8 cellular contexts compared by ENCODE assay signal in genomic region chr20:60057123-60057865, GRCh38.
DNase-seq lines count a peak whose midpoint lies in the region; ATAC-seq, FAIRE-seq and TF ChIP-seq lines count a peak whose summit lies in the region.

No MANE protein-coding gene starts in this region.

- intact Hi-C loops in head of caudate nucleus (cut with DNase I), result loop anchor here (5.0 kb wide), 1 partner anchor 115 kb away; the partner anchor contains the start of genes FAM217B and PPP1R3D

- H3K4me3 Mint-ChIP-seq in activated naive CD4-positive, alpha-beta T cell treated with anti-CD3 and anti-CD28 coated beads, Interleukin-2, amount 50 U/mL, for 24 hours, result peak overlapping the region; percentile 71
- H3K4me3 Mint-ChIP-seq in progenitor cell of endocrine pancreas (ENCODE audit: low read depth), result no peak overlapping the region

- peak; percentile 92 for TF ChIP-seq CTCF in progenitor cell of endocrine pancreas (IDR thresholded peaks at IDR 0.05; ENCODE audit: unreplicated experiment)

- ATAC-seq in GM19023 (IDR thresholded peaks at IDR 0.05; ENCODE audit: unreplicated experiment), result no peak

- no peak for FAIRE-seq in H54 (lab: Jason Lieb, UNC)

- H3K4me1 Mint-ChIP-seq in activated naive CD4-positive, alpha-beta T cell treated with anti-CD3 and anti-CD28 coated beads, Interleukin-2, amount 50 U/mL, for 24 hours, result peaks cover 53% of the 10 kb centered on the region
- peaks cover 15% of the 10 kb centered on the region for H3K4me1 Mint-ChIP-seq in progenitor cell of endocrine pancreas (ENCODE audit: low read depth)

- no peaks in the 10 kb centered on the region for H3K27me3 Mint-ChIP-seq in activated naive CD4-positive, alpha-beta T cell treated with anti-CD3 and anti-CD28 coated beads, Interleukin-2, amount 50 U/mL, for 24 hours
- peaks cover 75% of the 10 kb centered on the region for H3K27me3 Mint-ChIP-seq in progenitor cell of endocrine pancreas

- no peaks in the 10 kb centered on the region for H3K9me3 Mint-ChIP-seq in activated naive CD4-positive, alpha-beta T cell treated with anti-CD3 and anti-CD28 coated beads, Interleukin-2, amount 50 U/mL, for 24 hours
- H3K9me3 Mint-ChIP-seq in progenitor cell of endocrine pancreas (ENCODE audit: low read depth), result no peaks in the 10 kb centered on the region

- no peak for TF ChIP-seq POLR2A in H54 (IDR thresholded peaks at IDR 0.05; ENCODE audit: low read depth, low read length)

- H3K36me3 Mint-ChIP-seq in activated naive CD4-positive, alpha-beta T cell treated with anti-CD3 and anti-CD28 coated beads, Interleukin-2, amount 50 U/mL, for 24 hours, result no peaks in the 10 kb centered on the region
- no peaks in the 10 kb centered on the region for H3K36me3 Mint-ChIP-seq in progenitor cell of endocrine pancreas (ENCODE audit: insufficient read depth)

- H3K27ac Mint-ChIP-seq in activated naive CD4-positive, alpha-beta T cell treated with anti-CD3 and anti-CD28 coated beads, Interleukin-2, amount 50 U/mL, for 24 hours, result peak overlapping the region; percentile 92
- H3K27ac Mint-ChIP-seq in progenitor cell of endocrine pancreas, result no peak overlapping the region

- DNase-seq in DMS79 treated with DMSO at 0.1 percent for 48 hours (lab: John Stamatoyannopoulos, UW) (peak; percentile 83), H54 (ENCODE audit: insufficient read length, low spot score) (peak; percentile 62), NCI-H1092 treated with DMSO at 0.1 percent for 48 hours (lab: John Stamatoyannopoulos, UW) (peak; percentile 90), SK-N-DZ (ENCODE audit: low spot score) (peak; percentile 87), head of caudate nucleus (peak; percentile 42 to 88 (median 76)), progenitor cell of endocrine pancreas (ENCODE audit: low spot score, unreplicated experiment) (peak; percentile 59)
